8 cellular contexts compared by ENCODE assay signal in the genomic region with DNA sequence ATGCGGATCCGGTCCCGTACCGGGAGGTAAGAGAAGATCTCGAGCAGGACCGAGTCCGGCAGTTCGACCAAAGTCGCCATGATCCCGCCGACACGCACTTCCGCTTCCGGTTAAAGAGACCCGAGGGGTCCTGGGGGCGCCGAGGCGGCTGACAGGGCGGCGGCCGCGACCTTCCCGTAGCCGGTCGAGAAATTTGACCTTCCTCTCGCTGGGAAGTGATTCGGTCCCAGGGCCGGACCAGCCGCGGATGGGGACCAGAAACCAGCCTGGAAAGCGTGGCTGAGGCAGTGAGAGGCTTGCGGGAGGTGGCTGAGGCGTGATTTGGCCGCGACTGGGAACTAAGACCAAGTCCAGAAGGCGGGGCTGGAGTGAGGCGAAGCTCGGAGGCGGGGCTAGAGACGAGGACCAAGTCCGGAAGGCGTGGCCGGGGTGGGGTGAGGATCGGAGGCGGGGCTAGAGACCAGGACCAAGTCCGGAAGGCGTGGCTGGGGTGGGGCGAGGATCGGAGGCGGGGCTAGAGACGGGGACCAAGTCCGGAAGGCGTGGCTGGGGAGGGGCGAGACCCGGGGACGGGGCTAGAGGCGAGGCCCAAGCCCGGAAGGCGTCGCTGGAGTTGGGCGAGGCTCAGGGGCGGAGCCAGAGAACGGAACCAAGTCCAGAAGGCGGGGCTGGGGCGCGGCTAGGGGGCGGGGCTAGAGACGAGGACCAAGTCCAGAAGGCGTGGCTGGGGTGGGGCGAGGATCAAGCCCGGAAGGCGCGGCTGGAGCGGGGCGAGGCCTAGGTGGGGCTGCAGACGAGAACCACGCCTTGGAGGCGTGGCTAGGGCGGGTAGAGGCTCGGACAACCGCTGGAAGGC. TPM values are rescaled to one million over a fixed set of nuclear protein-coding genes. Genes with fewer than 3 reads are reported as not detected.
DNase-seq lines count a peak whose midpoint lies in the region; ATAC-seq and TF ChIP-seq lines count a peak whose summit lies in the region.

A gene with protein sequence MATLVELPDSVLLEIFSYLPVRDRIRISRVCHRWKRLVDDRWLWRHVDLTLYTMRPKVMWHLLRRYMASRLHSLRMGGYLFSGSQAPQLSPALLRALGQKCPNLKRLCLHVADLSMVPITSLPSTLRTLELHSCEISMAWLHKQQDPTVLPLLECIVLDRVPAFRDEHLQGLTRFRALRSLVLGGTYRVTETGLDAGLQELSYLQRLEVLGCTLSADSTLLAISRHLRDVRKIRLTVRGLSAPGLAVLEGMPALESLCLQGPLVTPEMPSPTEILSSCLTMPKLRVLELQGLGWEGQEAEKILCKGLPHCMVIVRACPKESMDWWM (minus strand): TSS at position 346 of the 856 bp plus-strand sequence. CDS start 266 bp downstream, at position 80.

- no peaks in the 10 kb centered on the region for H4K20me1 ChIP-seq in KMS-11 (ENCODE audit: insufficient read depth)

- H2AFZ ChIP-seq in KMS-11 (ENCODE audit: low read depth) = peak within 1 kb of the TSS; percentile 62

- ATAC-seq in GM21723 (IDR thresholded peaks at IDR 0.05; ENCODE audit: unreplicated experiment) = peak; percentile 83

- H3K36me3 ChIP-seq in KMS-11 (ENCODE audit: insufficient read depth) = peaks cover 7% of the 10 kb centered on the region; the same call in 1 of the 2 replicates
- H3K36me3 ChIP-seq in Peyer's patch = peaks cover 0 to 1% (median 0%) of the 10 kb centered on the region in 3 donors
- H3K36me3 ChIP-seq in esophagus (ENCODE audit: control insufficient read depth in 2 of 2, insufficient read depth in 2 of 2, low read length in 1 of 2) = no peaks in the 10 kb centered on the region
- peaks cover under 1% of the 10 kb centered on the region for H3K36me3 ChIP-seq in muscle layer of colon (ENCODE audit: insufficient read depth, low read length)

- DNase-seq in DMS53 (lab: John Stamatoyannopoulos, UW) (peak; percentile 98), Peyer's patch (peak; percentile 100)
- DNase-seq in activated T-cell treated with anti-CD3 and anti-CD28 coated beads, Interleukin-2, amount 50 U/mL, for 48 hours = peak; percentile 100
- peak; percentile 100 for DNase-seq in stimulated activated CD8-positive, alpha-beta memory T cell treated with anti-CD3 and anti-CD28 coated beads, Interleukin-7, amount 100 ng/mL, for 24 hours (ENCODE audit: low read depth)

- peaks cover 0 to 6% (median 0%) of the 10 kb centered on the region in 4 donors for H3K9me3 ChIP-seq in Peyer's patch
- H3K9me3 ChIP-seq in esophagus (ENCODE audit: control insufficient read depth in 2 of 2, insufficient read depth in 1 of 2, low read depth in 1 of 2, low read length in 1 of 2) = no peaks in the 10 kb centered on the region
- no peaks in the 10 kb centered on the region for H3K9me3 ChIP-seq in muscle layer of colon (ENCODE audit: low read length)

- 0 to 1% methylated on average over 80 to 81 of the region's 81 CpGs for WGBS in esophagus, 2 donors

- H3K27ac ChIP-seq in KMS-11 (peak within 1 kb of the TSS; percentile 71), Peyer's patch (peak within 1 kb of the TSS; percentile 87 to 99 (median 95)), esophagus (ENCODE audit: low read depth in 2 of 2, low read length in 1 of 2) (peak within 1 kb of the TSS; percentile 84 to 99), muscle layer of colon (ENCODE audit: low read depth, low read length) (peak within 1 kb of the TSS; percentile 98)

- H3K79me2 ChIP-seq in KMS-11 (ENCODE audit: insufficient read depth, low read depth) = peaks cover 42% of the 10 kb centered on the region

- H3K4me1 ChIP-seq in KMS-11 (ENCODE audit: low read depth, poor library complexity, severe bottlenecking) (peaks cover 55% of the 10 kb centered on the region), Peyer's patch (peaks cover 0 to 22% (median 13%) of the 10 kb centered on the region in 4 donors), esophagus (ENCODE audit: control insufficient read depth in 2 of 2, insufficient read depth in 2 of 2, low read length in 1 of 2) (peaks cover 0 to 3% of the 10 kb centered on the region in 2 donors), muscle layer of colon (ENCODE audit: insufficient read depth, low read length) (peaks cover 12% of the 10 kb centered on the region)

- H3K9ac ChIP-seq in KMS-11 (peak within 1 kb of the TSS; percentile 60), muscle layer of colon (ENCODE audit: low read length) (peak within 1 kb of the TSS; percentile 89)

- peak within 1 kb of the TSS; percentile 67 for H3K4me2 ChIP-seq in KMS-11

- TF ChIP-seq CTCF in KMS-11 (conservative IDR thresholded peaks at IDR 0.05; ENCODE audit: low read depth, low read length) (no peak), Peyer's patch (IDR thresholded peaks at IDR 0.05) (no peak)

- H3K27me3 ChIP-seq in KMS-11 (ENCODE audit: insufficient read depth, low read depth) (no peaks in the 10 kb centered on the region), Peyer's patch (no peaks in the 10 kb centered on the region), esophagus (ENCODE audit: control insufficient read depth in 1 of 2, insufficient read depth in 2 of 2, low read length in 2 of 2) (no peaks in the 10 kb centered on the region), muscle layer of colon (ENCODE audit: control insufficient read depth in 1 of 2, insufficient read depth in 2 of 2, low read length in 2 of 2) (no peaks in the 10 kb centered on the region)

- H3K4me3 ChIP-seq in KMS-11 (IDR thresholded peaks at IDR 0.05; ENCODE audit: insufficient read depth, low read depth, low read length) = no peak within 1 kb of the TSS
- H3K4me3 ChIP-seq in Peyer's patch = peak within 1 kb of the TSS; percentile 84 to 96 (median 86)
- peak within 1 kb of the TSS; percentile 81 to 87 for H3K4me3 ChIP-seq in esophagus (ENCODE audit: low read depth in 1 of 2, low read length in 2 of 2)
- H3K4me3 ChIP-seq in muscle layer of colon (ENCODE audit: low read depth in 1 of 2, low read length in 2 of 2) = peak within 1 kb of the TSS; percentile 55 to 98

- peak; percentile 85 to 97 for TF ChIP-seq POLR2A in Peyer's patch (IDR thresholded peaks at IDR 0.05)

RNA-seq across cellular contexts. Expression of the gene that starts here (rescaled TPM):
- total RNA-seq in Peyer's patch = 10 to 100 TPM; 39.8 to 87.9 (median 70.8) TPM
- 10 to 100 TPM; 14.8 to 15.3 TPM for polyA plus RNA-seq in esophagus
